8 cellular contexts compared by ENCODE assay signal in genomic region chr17:27245230-27245696, GRCh38. TPM values are rescaled to one million over a fixed set of nuclear protein-coding genes. Genes with fewer than 3 reads are reported as not detected.
DNase-seq lines count a peak whose midpoint lies in the region; ATAC-seq and TF ChIP-seq lines count a peak whose summit lies in the region.

No MANE protein-coding gene starts in this region.

- H3K36me3 Mint-ChIP-seq in activated naive CD4-positive, alpha-beta T cell treated with anti-CD3 and anti-CD28 coated beads, Interleukin-2, amount 50 U/mL, for 72 hours, result no peaks in the 10 kb centered on the region

- no peak overlapping the region for H2BK12ac ChIP-seq in trophoblast cell (ENCODE audit: low read length)

- no peak overlapping the region for H3K9ac ChIP-seq in trophoblast cell (ENCODE audit: low read length)

- H3K4me1 ChIP-seq in trophoblast cell (ENCODE audit: control insufficient read depth in 1 of 2, insufficient read depth in 2 of 2, low read length in 2 of 2) (peaks cover 26% of the 10 kb centered on the region in 2 experiments), urinary bladder (ENCODE audit: insufficient read depth) (peaks cover 2% of the 10 kb centered on the region)

- intact Hi-C loops in head of caudate nucleus (cut with DNase I), result loop anchor here (2.0 to 10.0 kb wide), 2 partner anchors 50 to 88 kb away; partner anchors contain the start of gene WSB1

- H3K27ac ChIP-seq in trophoblast cell (ENCODE audit: low read depth, low read length), result peak overlapping the region; percentile 27
- H3K27ac ChIP-seq in urinary bladder (ENCODE audit: low read depth), result peak overlapping the region; percentile 88

- H2BK120ac ChIP-seq in trophoblast cell (ENCODE audit: insufficient read depth, low read length, poor library complexity), result no peak overlapping the region

- no peak overlapping the region for H2AFZ ChIP-seq in trophoblast cell (ENCODE audit: insufficient read depth, low read length, poor library complexity)

- H2AK5ac ChIP-seq in trophoblast cell (ENCODE audit: low read length), result no peak overlapping the region

- H3K23ac ChIP-seq in trophoblast cell (ENCODE audit: low read length), result no peak overlapping the region

- DNase-seq in Daoy (ENCODE audit: low read depth), result peak; percentile 89
- DNase-seq in HuH-7 (ENCODE audit: low spot score), result peak; percentile 74
- peak in 1 of 2 donors; percentile 50 for DNase-seq in activated naive CD4-positive, alpha-beta T cell treated with anti-CD3 and anti-CD28 coated beads, Interleukin-2, amount 50 U/mL, for 72 hours (ENCODE audit: low spot score in 2 of 2)
- DNase-seq in head of caudate nucleus, result peak; percentile 72 to 93 (median 86)
- peak; percentile 98 for DNase-seq in trophoblast cell

- H3K27ac Mint-ChIP-seq in activated naive CD4-positive, alpha-beta T cell treated with anti-CD3 and anti-CD28 coated beads, Interleukin-2, amount 50 U/mL, for 72 hours, result no peak overlapping the region

- no peak overlapping the region for H3K4me3 ChIP-seq in trophoblast cell (ENCODE audit: low read depth, low read length)
- H3K4me3 ChIP-seq in urinary bladder (ENCODE audit: low read depth, low read length), result no peak overlapping the region

- no CpG with 5 or more reads among the region's 7 CpGs for WGBS in trophoblast cell (ENCODE audit: extremely low coverage, insufficient coverage, insufficient read length)
- 4% methylated on average over 7 of the region's 7 CpGs for WGBS in urinary bladder

- no peak overlapping the region for H3K4ac ChIP-seq in trophoblast cell (ENCODE audit: low read depth, low read length)

- H3K36me3 ChIP-seq in trophoblast cell (ENCODE audit: control insufficient read depth in 1 of 2, insufficient read depth in 2 of 2, low read length in 2 of 2), result no peaks in the 10 kb centered on the region
- H3K36me3 ChIP-seq in urinary bladder (ENCODE audit: insufficient read depth), result no peaks in the 10 kb centered on the region

- no peak overlapping the region for H4K8ac ChIP-seq in trophoblast cell (ENCODE audit: low read depth, low read length)

- no peak overlapping the region for H3K14ac ChIP-seq in trophoblast cell (ENCODE audit: low read length)

- no peak overlapping the region for H3K18ac ChIP-seq in trophoblast cell (ENCODE audit: low read length)

- ATAC-seq in GM21529 (IDR thresholded peaks at IDR 0.05; ENCODE audit: unreplicated experiment), result peak; percentile 86
- peak; percentile 84 to 89 for ATAC-seq in activated naive CD4-positive, alpha-beta T cell treated with anti-CD3 and anti-CD28 coated beads, Interleukin-2, amount 50 U/mL, for 72 hours

- H2BK5ac ChIP-seq in trophoblast cell (ENCODE audit: low read depth, low read length, poor library complexity), result no peak overlapping the region

- no peak overlapping the region for H4K91ac ChIP-seq in trophoblast cell (ENCODE audit: low read depth, low read length)

- H3K9me3 ChIP-seq in trophoblast cell (ENCODE audit: insufficient read depth, low read depth, low read length), result peaks cover 2% of the 10 kb centered on the region

- H3K9me3 Mint-ChIP-seq in activated naive CD4-positive, alpha-beta T cell treated with anti-CD3 and anti-CD28 coated beads, Interleukin-2, amount 50 U/mL, for 72 hours, result no peaks in the 10 kb centered on the region

- H3K4me2 ChIP-seq in trophoblast cell (ENCODE audit: low read length), result no peak overlapping the region

- no peak overlapping the region for H4K12ac ChIP-seq in trophoblast cell (ENCODE audit: low read depth, low read length)

- no peaks in the 10 kb centered on the region for H3K27me3 ChIP-seq in trophoblast cell (ENCODE audit: insufficient read depth, low read length)

- peaks cover 22% of the 10 kb centered on the region for H3K79me1 ChIP-seq in trophoblast cell (ENCODE audit: low read length)

- peaks cover 8% of the 10 kb centered on the region for H3K79me2 ChIP-seq in trophoblast cell (ENCODE audit: control insufficient read depth, insufficient read depth, low read length, poor library complexity)

TF ChIP-seq in PFSK-1, 5 proteins besides CTCF, POLR2A, EP300 and RAD21:
- no peak for TF ChIP-seq TAF1 (IDR thresholded peaks at IDR 0.05; ENCODE audit: borderline replicate concordance, insufficient read depth, low read length)
- TF ChIP-seq SIN3A (IDR thresholded peaks at IDR 0.05; ENCODE audit: borderline replicate concordance, insufficient read depth, low read length), result peak; percentile 40; the same call in 1 of the 2 replicates
- TF ChIP-seq, protein P1, sequence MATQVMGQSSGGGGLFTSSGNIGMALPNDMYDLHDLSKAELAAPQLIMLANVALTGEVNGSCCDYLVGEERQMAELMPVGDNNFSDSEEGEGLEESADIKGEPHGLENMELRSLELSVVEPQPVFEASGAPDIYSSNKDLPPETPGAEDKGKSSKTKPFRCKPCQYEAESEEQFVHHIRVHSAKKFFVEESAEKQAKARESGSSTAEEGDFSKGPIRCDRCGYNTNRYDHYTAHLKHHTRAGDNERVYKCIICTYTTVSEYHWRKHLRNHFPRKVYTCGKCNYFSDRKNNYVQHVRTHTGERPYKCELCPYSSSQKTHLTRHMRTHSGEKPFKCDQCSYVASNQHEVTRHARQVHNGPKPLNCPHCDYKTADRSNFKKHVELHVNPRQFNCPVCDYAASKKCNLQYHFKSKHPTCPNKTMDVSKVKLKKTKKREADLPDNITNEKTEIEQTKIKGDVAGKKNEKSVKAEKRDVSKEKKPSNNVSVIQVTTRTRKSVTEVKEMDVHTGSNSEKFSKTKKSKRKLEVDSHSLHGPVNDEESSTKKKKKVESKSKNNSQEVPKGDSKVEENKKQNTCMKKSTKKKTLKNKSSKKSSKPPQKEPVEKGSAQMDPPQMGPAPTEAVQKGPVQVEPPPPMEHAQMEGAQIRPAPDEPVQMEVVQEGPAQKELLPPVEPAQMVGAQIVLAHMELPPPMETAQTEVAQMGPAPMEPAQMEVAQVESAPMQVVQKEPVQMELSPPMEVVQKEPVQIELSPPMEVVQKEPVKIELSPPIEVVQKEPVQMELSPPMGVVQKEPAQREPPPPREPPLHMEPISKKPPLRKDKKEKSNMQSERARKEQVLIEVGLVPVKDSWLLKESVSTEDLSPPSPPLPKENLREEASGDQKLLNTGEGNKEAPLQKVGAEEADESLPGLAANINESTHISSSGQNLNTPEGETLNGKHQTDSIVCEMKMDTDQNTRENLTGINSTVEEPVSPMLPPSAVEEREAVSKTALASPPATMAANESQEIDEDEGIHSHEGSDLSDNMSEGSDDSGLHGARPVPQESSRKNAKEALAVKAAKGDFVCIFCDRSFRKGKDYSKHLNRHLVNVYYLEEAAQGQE (IDR thresholded peaks at IDR 0.05; ENCODE audit: insufficient read depth in 1 of 2, low read depth in 2 of 2, low read length in 2 of 2), result no peak
- peak; percentile 86 for TF ChIP-seq FOXP2 (optimal IDR thresholded peaks at IDR 0.05; ENCODE audit: borderline replicate concordance, extremely low read depth, extremely low read length, insufficient read depth)
- TF ChIP-seq POLR2AphosphoS5 (IDR thresholded peaks at IDR 0.05; ENCODE audit: low read depth, low read length), result no peak

RNA-seq across cellular contexts. Expression of gene WSB1, which starts 48.7 kb away (rescaled TPM):
- total RNA-seq in Daoy (2014; rRNA removed; shearing (Covaris generic)), result 55.6 and 56.7 TPM in 2 replicates
- 78.7 TPM for polyA plus RNA-seq in PFSK-1 (2012; ENCODE audit: insufficient read length, low read depth)
- 100 to 1,000 TPM; 181 to 211 TPM for total RNA-seq in activated naive CD4-positive, alpha-beta T cell treated with anti-CD3 and anti-CD28 coated beads, Interleukin-2, amount 50 U/mL, for 72 hours
- polyA plus RNA-seq in trophoblast cell (2013), result 193 and 206 TPM in 2 replicates
- total RNA-seq in urinary bladder, result 400 TPM
- 118 TPM for polyA plus RNA-seq in urinary bladder
